30 cellular contexts compared by ENCODE assay signal in the genomic region with DNA sequence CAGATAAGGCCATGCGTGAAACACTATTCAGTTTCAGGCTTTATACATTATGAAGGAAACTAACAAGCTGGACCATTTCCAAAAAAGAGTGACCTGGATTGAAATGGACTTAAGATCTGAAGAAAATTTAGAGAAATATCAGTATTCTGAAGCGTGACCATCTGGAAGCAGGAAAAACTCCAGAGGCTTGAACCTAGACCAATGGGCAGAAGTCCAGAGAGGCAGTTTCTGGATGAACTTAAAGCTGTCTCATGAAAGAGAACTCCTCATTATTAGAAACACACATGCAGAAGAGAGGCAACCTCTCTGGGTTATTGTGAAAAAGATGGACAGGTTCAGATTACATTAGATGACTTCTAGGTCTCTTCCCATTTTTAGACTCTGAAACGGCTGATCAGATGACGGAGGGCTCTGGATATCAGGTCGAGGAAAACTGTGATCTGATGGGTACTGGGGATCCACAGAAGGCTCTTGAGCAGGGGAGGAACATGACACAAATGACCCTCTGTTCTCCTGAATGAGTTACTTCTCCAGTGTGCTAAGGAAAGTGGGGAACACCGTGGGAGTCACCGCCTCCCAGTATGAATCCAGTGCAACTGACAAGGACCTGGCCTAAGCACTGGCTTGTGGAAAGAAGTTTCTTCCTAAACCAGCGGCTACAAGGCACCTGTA.
A peak's percentile ranks its signal among the peaks of the same experiment; 100 is the strongest.
DNase-seq lines count a peak whose midpoint lies in the region; TF ChIP-seq lines count a peak whose summit lies in the region.
"Had no signal": no experiment of that assay in that cellular context is flagged by ENCODE, and none has a peak within 500 bp of the region (broad histone marks: within the 10 kb centered on the region; RNA-seq: fewer than 3 reads in every experiment).

No MANE protein-coding gene starts in this region.

- H2BK15ac ChIP-seq in mesenchymal stem cell (ENCODE audit: low read depth, poor library complexity, severe bottlenecking): no peak overlapping the region

- H2AK5ac ChIP-seq in mesenchymal stem cell (ENCODE audit: low read length, severe bottlenecking): no peak overlapping the region

- no peaks in the 10 kb centered on the region for H3K9me3 ChIP-seq in SJCRH30 (replicated peaks)
- H3K9me3 ChIP-seq in thyroid gland: no peaks in the 10 kb centered on the region
- no peaks in the 10 kb centered on the region for H3K9me3 ChIP-seq in mesenchymal stem cell (ENCODE audit: control insufficient read depth, low read length)
- H3K9me3 ChIP-seq: gastroesophageal sphincter, thoracic aorta, uterus had no signal

- no peak overlapping the region for H3K4ac ChIP-seq in mesenchymal stem cell (ENCODE audit: low read depth in 1 of 2, low read length in 2 of 2)

- no peak overlapping the region for H3K14ac ChIP-seq in mesenchymal stem cell (ENCODE audit: low read length in 2 of 2)

- H3K18ac ChIP-seq in mesenchymal stem cell (ENCODE audit: low read depth in 1 of 2, low read length in 2 of 2): no peak overlapping the region

- peaks cover 24% of the 10 kb centered on the region for H3K79me1 ChIP-seq in mesenchymal stem cell (replicated peaks; ENCODE audit: low read length, poor library complexity, severe bottlenecking)

- no peak overlapping the region for H3K4me2 ChIP-seq in mesenchymal stem cell (ENCODE audit: low read length, poor library complexity, severe bottlenecking)
- H3K4me2 ChIP-seq: hepatocyte, KMS-11 had no signal

- TF ChIP-seq CTCF in mesothelial cell of epicardium (IDR thresholded peaks at IDR 0.05; ENCODE audit: unreplicated experiment) (no peak), thyroid gland (IDR thresholded peaks at IDR 0.05) (no peak)

- CTCF ChIA-PET in activated CD4-positive, alpha-beta memory T cell treated with anti-CD3 and anti-CD28 coated beads, Interleukin-2, amount 10 ng/mL, durations not matched to agents 7 days and 5 days (lab: Charles Lee): no interaction called here

- H2BK12ac ChIP-seq in mesenchymal stem cell (ENCODE audit: low read length in 2 of 2): no peak overlapping the region

- H3K27me3 ChIP-seq in SJCRH30 (no peaks in the 10 kb centered on the region), thyroid gland (no peaks in the 10 kb centered on the region), mesenchymal stem cell (ENCODE audit: control insufficient read depth in 1 of 2, insufficient read depth in 1 of 2, low read length in 2 of 2) (no peaks in the 10 kb centered on the region)
- H3K27me3 ChIP-seq: cardiac muscle cell, gastroesophageal sphincter, hepatocyte, uterus had no signal

- no peak overlapping the region for H4K91ac ChIP-seq in mesenchymal stem cell (ENCODE audit: low read length)

- H3K27ac ChIP-seq in SJCRH30 (peak overlapping the region; percentile 38), cingulate gyrus (ENCODE audit: low read depth, low read length) (peak overlapping the region; percentile 54), thyroid gland (peak overlapping the region; percentile 86 to 97 (median 88)), mesenchymal stem cell (ENCODE audit: low read length, poor library complexity, severe bottlenecking) (no peak overlapping the region)
- H3K27ac ChIP-seq: cardiac muscle cell, hepatocyte, KMS-11, thoracic aorta, uterus had no signal

- no peaks in the 10 kb centered on the region for H3K9me3 Mint-ChIP-seq in mesothelial cell of epicardium
- H3K9me3 Mint-ChIP-seq in activated CD4-positive, alpha-beta memory T cell treated with anti-CD3 and anti-CD28 coated beads, Interleukin-2, amount 10 ng/mL, durations not matched to agents 7 days and 5 days: no peaks in the 10 kb centered on the region
- H3K9me3 Mint-ChIP-seq: activated CD4-positive, alpha-beta T cell treated with anti-CD3 and anti-CD28 coated beads, Interleukin-2, amount 10 ng/mL, durations not matched to agents 24 days and 14 days; activated naive CD4-positive, alpha-beta T cell treated with anti-CD3 and anti-CD28 coated beads, Interleukin-2, amount 50 U/mL, for 72 hours had no signal

- H3K4me1 Mint-ChIP-seq in mesothelial cell of epicardium: peaks cover 3% of the 10 kb centered on the region
- no peaks in the 10 kb centered on the region for H3K4me1 Mint-ChIP-seq in activated CD4-positive, alpha-beta memory T cell treated with anti-CD3 and anti-CD28 coated beads, Interleukin-2, amount 10 ng/mL, durations not matched to agents 7 days and 5 days
- H3K4me1 Mint-ChIP-seq: activated CD4-positive, alpha-beta T cell treated with anti-CD3 and anti-CD28 coated beads, Interleukin-2, amount 10 ng/mL, durations not matched to agents 24 days and 14 days had no signal

- H3K23ac ChIP-seq in mesenchymal stem cell (ENCODE audit: low read length in 2 of 2): no peak overlapping the region

- H3K27ac Mint-ChIP-seq in mesothelial cell of epicardium: peak overlapping the region; percentile 3
- H3K27ac Mint-ChIP-seq in activated CD4-positive, alpha-beta memory T cell treated with anti-CD3 and anti-CD28 coated beads, Interleukin-2, amount 10 ng/mL, durations not matched to agents 7 days and 5 days: no peak overlapping the region
- H3K27ac Mint-ChIP-seq: activated CD4-positive, alpha-beta T cell treated with anti-CD3 and anti-CD28 coated beads, Interleukin-2, amount 10 ng/mL, durations not matched to agents 24 days and 14 days; activated naive CD4-positive, alpha-beta T cell treated with anti-CD3 and anti-CD28 coated beads, Interleukin-2, amount 50 U/mL, for 72 hours had no signal

- H2BK5ac ChIP-seq in mesenchymal stem cell (ENCODE audit: low read depth, low read length, poor library complexity, severe bottlenecking): no peak overlapping the region

- H3K4me1 ChIP-seq in SJCRH30 (peaks cover 6% of the 10 kb centered on the region; the same call in 1 of the 2 replicates), thyroid gland (peaks cover 32 to 37% of the 10 kb centered on the region in 2 donors), mesenchymal stem cell (ENCODE audit: control insufficient read depth, insufficient read depth, low read depth, low read length) (peaks cover 6% of the 10 kb centered on the region)
- H3K4me1 ChIP-seq: uterus had no signal

- no peak overlapping the region for H3K4me3 Mint-ChIP-seq in mesothelial cell of epicardium
- H3K4me3 Mint-ChIP-seq in activated CD4-positive, alpha-beta memory T cell treated with anti-CD3 and anti-CD28 coated beads, Interleukin-2, amount 10 ng/mL, durations not matched to agents 7 days and 5 days: no peak overlapping the region
- H3K4me3 Mint-ChIP-seq: activated CD4-positive, alpha-beta T cell treated with anti-CD3 and anti-CD28 coated beads, Interleukin-2, amount 10 ng/mL, durations not matched to agents 24 days and 14 days had no signal

- no peak overlapping the region for H2BK120ac ChIP-seq in mesenchymal stem cell (ENCODE audit: low read depth, low read length)

- no peak overlapping the region for H3K9ac ChIP-seq in mesenchymal stem cell (ENCODE audit: low read length)
- H3K9ac ChIP-seq: KMS-11 had no signal

- no peaks in the 10 kb centered on the region for H3K27me3 Mint-ChIP-seq in mesothelial cell of epicardium (ENCODE audit: low read depth)
- H3K27me3 Mint-ChIP-seq in activated CD4-positive, alpha-beta memory T cell treated with anti-CD3 and anti-CD28 coated beads, Interleukin-2, amount 10 ng/mL, durations not matched to agents 7 days and 5 days: no peaks in the 10 kb centered on the region
- H3K27me3 Mint-ChIP-seq: activated CD4-positive, alpha-beta T cell treated with anti-CD3 and anti-CD28 coated beads, Interleukin-2, amount 10 ng/mL, durations not matched to agents 24 days and 14 days had no signal

- no peak overlapping the region for H2AFZ ChIP-seq in mesenchymal stem cell (ENCODE audit: low read depth, low read length)
- H2AFZ ChIP-seq: hepatocyte had no signal

- 62 to 68% methylated on average over 7 to 8 of the region's 8 CpGs for WGBS in thyroid gland, 2 donors
- 93% methylated on average over 7 of the region's 8 CpGs for WGBS in mesenchymal stem cell

- H3K36me3 ChIP-seq in SJCRH30 (no peaks in the 10 kb centered on the region; the same call in 1 of the 2 replicates), thyroid gland (no peaks in the 10 kb centered on the region), mesenchymal stem cell (ENCODE audit: control insufficient read depth in 1 of 2, insufficient read depth in 2 of 2, low read depth in 1 of 2, low read length in 2 of 2) (peaks cover 0 to 5% of the 10 kb centered on the region in 2 experiments)
- H3K36me3 ChIP-seq: cardiac muscle cell, gastroesophageal sphincter, thoracic aorta, uterus had no signal

- no peak for TF ChIP-seq POLR2A in thyroid gland (IDR thresholded peaks at IDR 0.05)

- H3K4me3 ChIP-seq in SJCRH30: no peak overlapping the region
- H3K4me3 ChIP-seq in thyroid gland (replicated peaks in 1 of 3): no peak overlapping the region
- H3K4me3 ChIP-seq in mesenchymal stem cell (ENCODE audit: insufficient read depth in 1 of 2, low read depth in 1 of 2, low read length in 2 of 2): no peak overlapping the region
- H3K4me3 ChIP-seq: cardiac muscle cell, gastroesophageal sphincter, GM12878, hepatocyte, lung, thoracic aorta, uterus had no signal

- no peak overlapping the region for H4K8ac ChIP-seq in mesenchymal stem cell (ENCODE audit: low read length)

- no peaks in the 10 kb centered on the region for H3K36me3 Mint-ChIP-seq in mesothelial cell of epicardium
- H3K36me3 Mint-ChIP-seq in activated CD4-positive, alpha-beta memory T cell treated with anti-CD3 and anti-CD28 coated beads, Interleukin-2, amount 10 ng/mL, durations not matched to agents 7 days and 5 days (ENCODE audit: low read depth): no peaks in the 10 kb centered on the region
- H3K36me3 Mint-ChIP-seq: activated naive CD4-positive, alpha-beta T cell treated with anti-CD3 and anti-CD28 coated beads, Interleukin-2, amount 50 U/mL, for 72 hours had no signal

- DNase-seq in SJCRH30 (peak in 1 of 2 experiments; percentile 36), mesothelial cell of epicardium (ENCODE audit: low spot score in 2 of 2, unreplicated experiment in 2 of 2) (no peak), thyroid gland (peak; percentile 60 to 68), mesenchymal stem cell (no peak)
- no peak for DNase-seq in activated CD4-positive, alpha-beta T cell treated with anti-CD3 and anti-CD28 coated beads for 48 hours
- no peak for DNase-seq in activated CD4-positive, alpha-beta memory T cell treated with anti-CD3 and anti-CD28 coated beads, Interleukin-2, amount 10 ng/mL, durations not matched to agents 7 days and 5 days
- DNase-seq: ACHN; activated CD4-positive, alpha-beta T cell treated with anti-CD3 and anti-CD28 coated beads, Interleukin-2, amount 10 ng/mL, durations not matched to agents 24 days and 14 days; anterior cingulate cortex; DMS 273 treated with DMSO at 0.1 percent for 48 hours; EL; H7; NCI-H226; NCI-H748 treated with DMSO at 0.1 percent for 48 hours; right cardiac atrium; SIG-M5; stimulated activated CD4-positive, alpha-beta T cell treated with anti-CD3 and anti-CD28 coated beads, Interleukin-1b, Interleukin-23, amount 100 ng/mL, for 48 hours; stimulated activated naive CD4-positive, alpha-beta T cell treated with Interleukin-2 at 50 U/mL for 16 hours; SW 1271; T-helper 9 cell; uterus had no signal

- intact Hi-C loops in thyroid gland (cut with DNase I): no loop called here

- POLR2A ChIA-PET in activated CD4-positive, alpha-beta memory T cell treated with anti-CD3 and anti-CD28 coated beads, Interleukin-2, amount 10 ng/mL, durations not matched to agents 7 days and 5 days (lab: Charles Lee): no interaction called here

Comparison
In these comparisons a context has a peak if more than half of its experiments do, and no peak if none do; other contexts are left out.
1. DNase-seq: peak in thyroid gland (2 of 2); none in mesothelial cell of epicardium (0 of 2), mesenchymal stem cell (single experiment), activated CD4-positive, alpha-beta T cell treated with anti-CD3 and anti-CD28 coated beads for 48 hours (single experiment) and activated CD4-positive, alpha-beta memory T cell treated with anti-CD3 and anti-CD28 coated beads, Interleukin-2, amount 10 ng/mL, durations not matched to agents 7 days and 5 days (single experiment).